In the genomic region with DNA sequence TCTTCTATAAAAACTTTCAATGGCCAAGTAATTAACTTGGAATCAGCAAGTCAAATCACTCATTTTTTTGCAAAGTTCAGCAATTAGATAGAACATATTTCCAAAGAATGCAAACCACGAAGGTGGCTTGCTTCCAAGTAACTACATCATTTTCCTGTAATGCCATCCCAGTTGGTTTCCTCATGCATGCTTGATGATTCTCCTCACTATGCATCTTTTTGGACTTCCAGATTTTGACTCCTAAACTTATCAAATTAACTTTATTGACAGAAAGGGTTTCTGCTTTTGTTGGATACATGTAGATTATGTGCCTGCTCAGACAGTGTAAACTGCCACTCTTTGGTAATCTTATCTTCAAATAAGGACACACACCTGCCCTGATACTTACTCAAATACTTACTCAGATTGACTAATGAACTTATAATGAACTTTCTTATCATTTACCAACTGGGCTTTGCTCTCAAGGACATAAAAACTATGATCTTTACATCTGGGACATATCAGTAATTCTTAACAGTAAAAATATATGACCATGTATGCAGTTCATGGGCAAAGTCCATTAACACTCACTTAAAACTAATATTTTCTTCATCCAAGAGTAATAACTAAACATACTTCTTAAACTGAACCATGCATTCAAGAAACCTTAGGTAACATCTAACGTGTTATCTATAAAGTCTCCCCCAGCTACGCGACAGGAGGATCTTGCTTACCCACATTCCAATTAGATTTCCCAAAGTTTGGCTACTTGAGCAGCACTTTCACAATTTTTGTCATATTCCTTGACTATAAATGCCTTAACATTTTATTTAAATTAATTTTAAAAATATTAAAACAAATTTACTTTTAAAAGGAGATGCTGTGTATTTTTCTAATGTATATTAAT, we compare ENCODE assay signal across 14 cellular contexts. TPM values are rescaled to one million over a fixed set of nuclear protein-coding genes. Genes with fewer than 3 reads are reported as not detected.
DNase-seq lines count a peak whose midpoint lies in the region; ATAC-seq, FAIRE-seq and TF ChIP-seq lines count a peak whose summit lies in the region.
"Had no signal": no experiment of that assay in that cellular context is flagged by ENCODE, and none has a peak within 500 bp of the region (broad histone marks: within the 10 kb centered on the region; RNA-seq: fewer than 3 reads in every experiment).

No MANE protein-coding gene starts in this region.

- H3K4me1 ChIP-seq in endothelial cell of umbilical vein (ENCODE audit: control insufficient read depth, extremely low read depth, insufficient read depth, low read length): peaks cover 29% of the 10 kb centered on the region
- H3K4me1 ChIP-seq: gastroesophageal sphincter had no signal

- H3K9ac ChIP-seq in endothelial cell of umbilical vein (replicated peaks; ENCODE audit: extremely low read depth, insufficient read depth, low read length): no peak overlapping the region

- CTCF ChIA-PET in endothelial cell of umbilical vein (lab: Charles Lee): no interaction called here

- intact Hi-C loops in endothelial cell of umbilical vein (cut with micrococcal nuclease): loop anchor here (1.0 to 2.0 kb wide), 3 partner anchors 42 to 182 kb away; no protein-coding TSS in a partner anchor

- BruUV-seq in endothelial cell of umbilical vein (replicated peaks; lab: Mats Ljungman, UMichigan): TSS peak; percentile 49

- no peaks in the 10 kb centered on the region for H3K36me3 Mint-ChIP-seq in activated T-cell treated with anti-CD3 and anti-CD28 coated beads, Interleukin-2, amount 50 U/mL, for 24 hours (ENCODE audit: low read depth)

- H3K4me1 Mint-ChIP-seq in activated T-cell treated with anti-CD3 and anti-CD28 coated beads, Interleukin-2, amount 50 U/mL, for 24 hours (ENCODE audit: low read depth): peaks cover 9% of the 10 kb centered on the region

- no peaks in the 10 kb centered on the region for H3K27me3 Mint-ChIP-seq in activated T-cell treated with anti-CD3 and anti-CD28 coated beads, Interleukin-2, amount 50 U/mL, for 24 hours

- peak; percentile 49 for ATAC-seq in omental fat pad (ENCODE audit: low FRiP score)
- ATAC-seq: gastroesophageal sphincter had no signal

- peak; percentile 77 for FAIRE-seq in endothelial cell of umbilical vein (lab: Jason Lieb, UNC)
- FAIRE-seq: GM12891 had no signal

- H3K4me3 Mint-ChIP-seq in activated T-cell treated with anti-CD3 and anti-CD28 coated beads, Interleukin-2, amount 50 U/mL, for 24 hours: no peak overlapping the region

- H3K27me3 ChIP-seq in MG63 (no peaks in the 10 kb centered on the region), endothelial cell of umbilical vein (ENCODE audit: control insufficient read depth in 2 of 2, insufficient read depth in 2 of 2, low read length in 2 of 2) (no peaks in the 10 kb centered on the region), H7 (ENCODE audit: control insufficient read depth, insufficient read depth, low read length) (no peaks in the 10 kb centered on the region)
- H3K27me3 ChIP-seq: gastroesophageal sphincter, sigmoid colon had no signal

- H4K20me1 ChIP-seq in endothelial cell of umbilical vein (replicated peaks; ENCODE audit: control insufficient read depth, extremely low read depth, insufficient read depth, low read length): no peaks in the 10 kb centered on the region

- dilution Hi-C loops in endothelial cell of umbilical vein (cut with MboI; ENCODE audit: extremely low pct_ligation_motif_present, low sequenced_read_pairs): no loop called here

- TF ChIP-seq POLR2A in endothelial cell of umbilical vein (IDR thresholded peaks at IDR 0.05; ENCODE audit: low read depth, low read length): no peak

- no peak overlapping the region for H3K27ac Mint-ChIP-seq in activated T-cell treated with anti-CD3 and anti-CD28 coated beads, Interleukin-2, amount 50 U/mL, for 24 hours

- no peaks in the 10 kb centered on the region for H3K9me1 ChIP-seq in endothelial cell of umbilical vein (replicated peaks; ENCODE audit: control insufficient read depth, extremely low read depth, insufficient read depth, low read length)

- DNase-seq in AML-193 (lab: John Stamatoyannopoulos, UW) (peak; percentile 17 to 39), MG63 (peak; percentile 82), endothelial cell of umbilical vein (ENCODE audit: low read depth, low spot score) (peak; percentile 79), omental fat pad (ENCODE audit: low spot score) (no peak), H7 (no peak), GM19238 (ENCODE audit: insufficient read length, low spot score) (no peak), OCI-M1 (lab: John Stamatoyannopoulos, UW) (no peak)
- DNase-seq in activated T-cell treated with anti-CD3 and anti-CD28 coated beads, Interleukin-2, amount 50 U/mL, for 24 hours: no peak
- DNase-seq: activated T-cell treated with anti-CD3 and anti-CD28 coated beads for 4 hours, NCI-H1694 treated with DMSO at 0.1 percent for 48 hours, sigmoid colon had no signal

- peaks cover 49% of the 10 kb centered on the region for H3K79me2 ChIP-seq in endothelial cell of umbilical vein (ENCODE audit: control insufficient read depth, insufficient read depth, low read length)

- POLR2A ChIA-PET in endothelial cell of umbilical vein (lab: Charles Lee): no interaction called here

- TF ChIP-seq CTCF in endothelial cell of umbilical vein (IDR thresholded peaks at IDR 0.05; ENCODE audit: extremely low read depth in 1 of 2, insufficient read depth in 1 of 2, low read depth in 1 of 2, low read length in 2 of 2): no peak
- TF ChIP-seq CTCF in omental fat pad (IDR thresholded peaks at IDR 0.05): no peak

- no peak overlapping the region for H2AFZ ChIP-seq in endothelial cell of umbilical vein (ENCODE audit: low read depth, low read length)

- H3K4me3 ChIP-seq in MG63 (no peak overlapping the region), endothelial cell of umbilical vein (replicated peaks in 1 of 3; ENCODE audit: insufficient read depth in 1 of 3, low read depth in 1 of 3, low read length in 3 of 3) (no peak overlapping the region), H7 (ENCODE audit: insufficient read depth, low read depth, low read length) (no peak overlapping the region)
- H3K4me3 ChIP-seq: gastroesophageal sphincter, lung, sigmoid colon had no signal

- no peaks in the 10 kb centered on the region for H3K9me3 ChIP-seq in MG63
- no peaks in the 10 kb centered on the region for H3K9me3 ChIP-seq in endothelial cell of umbilical vein (replicated peaks; ENCODE audit: control insufficient read depth, insufficient read depth, low read length)
- H3K9me3 ChIP-seq: gastroesophageal sphincter, sigmoid colon had no signal

- H3K27ac ChIP-seq in endothelial cell of umbilical vein (ENCODE audit: insufficient read depth, low read depth, low read length): peak overlapping the region; percentile 19
- H3K27ac ChIP-seq: gastroesophageal sphincter, sigmoid colon had no signal

- H3K36me3 ChIP-seq in MG63 (peaks cover 45% of the 10 kb centered on the region), endothelial cell of umbilical vein (ENCODE audit: control insufficient read depth in 2 of 2, extremely low read depth in 1 of 2, insufficient read depth in 2 of 2, low read length in 2 of 2) (no peaks in the 10 kb centered on the region), H7 (replicated peaks; ENCODE audit: control insufficient read depth, insufficient read depth, low read length) (no peaks in the 10 kb centered on the region)
- H3K36me3 ChIP-seq: gastroesophageal sphincter, sigmoid colon had no signal

- no peaks in the 10 kb centered on the region for H3K9me3 Mint-ChIP-seq in activated T-cell treated with anti-CD3 and anti-CD28 coated beads, Interleukin-2, amount 50 U/mL, for 24 hours

- H3K4me2 ChIP-seq in endothelial cell of umbilical vein (ENCODE audit: insufficient read depth, low read length): peak overlapping the region; percentile 46

TF ChIP-seq in endothelial cell of umbilical vein, 7 proteins besides CTCF, POLR2A, EP300 and RAD21:
- TF ChIP-seq FOS (IDR thresholded peaks at IDR 0.05; ENCODE audit: borderline replicate concordance, insufficient read depth, low read length): peak; percentile 26
- no peak for TF ChIP-seq MYC (IDR thresholded peaks at IDR 0.05; ENCODE audit: low read depth, low read length)
- TF ChIP-seq, protein P1, sequence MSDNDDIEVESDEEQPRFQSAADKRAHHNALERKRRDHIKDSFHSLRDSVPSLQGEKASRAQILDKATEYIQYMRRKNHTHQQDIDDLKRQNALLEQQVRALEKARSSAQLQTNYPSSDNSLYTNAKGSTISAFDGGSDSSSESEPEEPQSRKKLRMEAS (IDR thresholded peaks at IDR 0.05; ENCODE audit: insufficient read depth, insufficient read length): no peak
- peak; percentile 13 for TF ChIP-seq POLR2AphosphoS5 (IDR thresholded peaks at IDR 0.05; ENCODE audit: insufficient read depth, low read depth, low read length)
- peak; percentile 48 for TF ChIP-seq JUN (IDR thresholded peaks at IDR 0.05; ENCODE audit: borderline replicate concordance, insufficient read depth, insufficient read length, low read depth)
- TF ChIP-seq EZH2 (IDR thresholded peaks at IDR 0.05; ENCODE audit: borderline replicate concordance, low read depth, low read length, severe bottlenecking): no peak
- peak; percentile 11 for TF ChIP-seq GATA2 (IDR thresholded peaks at IDR 0.05; ENCODE audit: insufficient read depth, insufficient read length, low read depth, low read length)

RNA-seq across cellular contexts. Expression of a gene that starts 25.0 kb away (rescaled TPM):
- 0.92 TPM in 1 of 2 replicates, not detected in the other for total RNA-seq in MG63 (2014; rRNA removed; shearing (Covaris generic); ENCODE audit: low replicate concordance)
- total RNA-seq in endothelial cell of umbilical vein (1.4 and 1.8 TPM in 2 replicates), omental fat pad (1 to 10 TPM in 2 of 4 donors, not detected in 2; 1.7 to 1.8 TPM)
- 0.11 and 0.22 TPM in 2 replicates for polyA plus RNA-seq in endothelial cell of umbilical vein
- 0.08 and 0.11 TPM in 2 replicates for polyA plus RNA-seq in endothelial cell of umbilical vein (2011; cell fraction: cytosol; rRNA removed)
- polyA plus RNA-seq in endothelial cell of umbilical vein (2011; cell fraction: nucleus; rRNA removed): 3.6 and 4.7 TPM in 2 replicates
- 0.91 and 1.5 TPM in 2 replicates for polyA plus RNA-seq in endothelial cell of umbilical vein (2012)
- 0.57 and 0.90 TPM in 2 replicates for polyA minus RNA-seq in endothelial cell of umbilical vein
- not detected for polyA minus RNA-seq in endothelial cell of umbilical vein (2011; cell fraction: cytosol; rRNA and poly(A)+ RNA removed)
- polyA minus RNA-seq in endothelial cell of umbilical vein (2011; cell fraction: nucleus; rRNA and poly(A)+ RNA removed): 1.3 and 3.9 TPM in 2 replicates
- total RNA-seq in H7 (2014; rRNA removed; shearing (Covaris generic)): not detected in 2 replicates
- total RNA-seq: gastroesophageal sphincter, lung, sigmoid colon had no signal
- polyA plus RNA-seq: sigmoid colon had no signal

Comparison
In these comparisons a context has a peak if more than half of its experiments do, and no peak if none do; other contexts are left out.
1. DNase-seq: peak in AML-193 (2 of 2), MG63 (single experiment) and endothelial cell of umbilical vein (single experiment); none in omental fat pad (single experiment), activated T-cell treated with anti-CD3 and anti-CD28 coated beads, Interleukin-2, amount 50 U/mL, for 24 hours (single experiment), H7 (single experiment), GM19238 (single experiment) and OCI-M1 (single experiment).